In genomic region chr6:157058574-157058973, GRCh38 we compare ENCODE assay signal across 22 cellular contexts.
DNase-seq lines count a peak whose midpoint lies in the region; ATAC-seq, FAIRE-seq and TF ChIP-seq lines count a peak whose summit lies in the region.
"Had no signal": no experiment of that assay in that cellular context is flagged by ENCODE, and none has a peak within 500 bp of the region (broad histone marks: within the 10 kb centered on the region; RNA-seq: fewer than 3 reads in every experiment).

No MANE protein-coding gene starts in this region.

- no peak overlapping the region for H3K4me2 ChIP-seq in HepG2 (ENCODE audit: low read depth, low read length)

- TF ChIP-seq POLR2A in HepG2 (IDR thresholded peaks at IDR 0.05; ENCODE audit: insufficient read depth in 1 of 2, low read depth in 2 of 2, low read length in 2 of 2) (no peak), right lobe of liver (IDR thresholded peaks at IDR 0.05) (no peak)

- peak overlapping the region; percentile 59 for H3K27ac Mint-ChIP-seq in endodermal cell
- H3K27ac Mint-ChIP-seq in stimulated activated naive B cell treated with anti-CD40 and anti-IgM and Interleukin-4, amounts not matched to agents 10 μg/mL and 1 μg/mL and 100 μg/mL, for 72 hours, result peak overlapping the region; percentile 20

- DNase-seq in HepG2 (ENCODE audit: low spot score) (no peak), right lobe of liver (no peak), endodermal cell (no peak), NCI-H128 (lab: John Stamatoyannopoulos, UW; ENCODE audit: unreplicated experiment) (no peak), RKO (ENCODE audit: low spot score) (no peak)
- DNase-seq in stimulated activated naive B cell treated with anti-CD40 and anti-IgM and Interleukin-4, amounts not matched to agents 10 μg/mL and 1 μg/mL and 100 μg/mL, for 72 hours, result no peak
- DNase-seq: ACHN; activated CD4-positive, CD25-positive, alpha-beta regulatory T cell; activated gamma-delta T cell; central memory CD4-positive, alpha-beta T cell; DMS79; erythroblast; NCI-H1436; NCI-H2171 treated with DMSO at 0.1 percent for 48 hours; NCI-H748 treated with DMSO at 0.1 percent for 48 hours; OCI-M1; retina; SIG-M5 had no signal

- no peak for FAIRE-seq in HepG2 (lab: Jason Lieb, UNC)

- no TSS peak for BruUV-seq in HepG2 (replicated peaks; lab: Mats Ljungman, UMichigan)

- TF ChIP-seq EP300 in HepG2 (IDR thresholded peaks at IDR 0.05; ENCODE audit: low read depth in 2 of 2, low read length in 2 of 2), result no peak
- no peak for TF ChIP-seq EP300 in HepG2 (CRISPR knock-in tag; IDR thresholded peaks at IDR 0.05; ENCODE audit: borderline replicate concordance)

- ATAC-seq in HepG2, result no peak; the same call in 2 of the 3 replicates
- ATAC-seq in right lobe of liver, result no peak
- peak; percentile 76 for ATAC-seq in HG03196 (IDR thresholded peaks at IDR 0.05; ENCODE audit: unreplicated experiment)
- peak; percentile 49 to 53 for ATAC-seq in stimulated activated naive B cell treated with anti-CD40 and anti-IgM and Interleukin-4, amounts not matched to agents 10 μg/mL and 1 μg/mL and 100 μg/mL, for 72 hours (replicated peaks)
- ATAC-seq in GM21367 (IDR thresholded peaks at IDR 0.05; ENCODE audit: unreplicated experiment), result no peak
- ATAC-seq: gastroesophageal sphincter had no signal

- H3K27me3 Mint-ChIP-seq in endodermal cell (ENCODE audit: insufficient read depth), result no peaks in the 10 kb centered on the region
- H3K27me3 Mint-ChIP-seq in stimulated activated naive B cell treated with anti-CD40 and anti-IgM and Interleukin-4, amounts not matched to agents 10 μg/mL and 1 μg/mL and 100 μg/mL, for 72 hours, result no peaks in the 10 kb centered on the region

- H3K9me3 Mint-ChIP-seq in endodermal cell, result peaks cover 12% of the 10 kb centered on the region
- peaks cover 0 to 3% of the 10 kb centered on the region in 2 donors for H3K9me3 Mint-ChIP-seq in stimulated activated naive B cell treated with anti-CD40 and anti-IgM and Interleukin-4, amounts not matched to agents 10 μg/mL and 1 μg/mL and 100 μg/mL, for 72 hours

- H3K36me3 ChIP-seq in HepG2 (replicated peaks in 1 of 2; ENCODE audit: control insufficient read depth in 1 of 2, insufficient read depth in 2 of 2, low read length in 2 of 2) (peaks cover 0 to 2% of the 10 kb centered on the region in 2 experiments; a peak in 3 of 5 replicates), right lobe of liver (peaks cover 0 to 1% (median 0%) of the 10 kb centered on the region in 4 donors), endodermal cell (ENCODE audit: control insufficient read depth, insufficient read depth, low read length) (no peaks in the 10 kb centered on the region)
- H3K36me3 ChIP-seq: gastroesophageal sphincter had no signal

- H3K4me1 Mint-ChIP-seq in endodermal cell, result peaks cover 24% of the 10 kb centered on the region
- peaks cover 26 to 44% of the 10 kb centered on the region in 2 donors for H3K4me1 Mint-ChIP-seq in stimulated activated naive B cell treated with anti-CD40 and anti-IgM and Interleukin-4, amounts not matched to agents 10 μg/mL and 1 μg/mL and 100 μg/mL, for 72 hours

- no peak overlapping the region for H3K4me3 ChIP-seq in HepG2 (replicated peaks in 1 of 3; ENCODE audit: insufficient read depth in 1 of 3, low read depth in 2 of 3, low read length in 3 of 3)
- no peak overlapping the region for H3K4me3 ChIP-seq in right lobe of liver
- no peak overlapping the region for H3K4me3 ChIP-seq in endodermal cell (ENCODE audit: low read length)
- H3K4me3 ChIP-seq: gastroesophageal sphincter had no signal

- TF ChIP-seq CTCF in HepG2 (CRISPR knock-in tag; IDR thresholded peaks at IDR 0.05) (no peak), right lobe of liver (IDR thresholded peaks at IDR 0.05) (no peak), endodermal cell (conservative IDR thresholded peaks at IDR 0.05) (no peak)

- POLR2A ChIA-PET in HepG2 (lab: Yijun Ruan, JAX), result no interaction called here

- H3K4me3 Mint-ChIP-seq in endodermal cell, result no peak overlapping the region
- H3K4me3 Mint-ChIP-seq in stimulated activated naive B cell treated with anti-CD40 and anti-IgM and Interleukin-4, amounts not matched to agents 10 μg/mL and 1 μg/mL and 100 μg/mL, for 72 hours, result no peak overlapping the region

- peaks cover 20% of the 10 kb centered on the region for H3K36me3 Mint-ChIP-seq in endodermal cell (ENCODE audit: low read depth)
- H3K36me3 Mint-ChIP-seq in stimulated activated naive B cell treated with anti-CD40 and anti-IgM and Interleukin-4, amounts not matched to agents 10 μg/mL and 1 μg/mL and 100 μg/mL, for 72 hours, result peaks cover 8 to 24% of the 10 kb centered on the region in 2 donors

- WGBS in HepG2 (ENCODE audit: low lambda C conversion rate), result 95% methylated on average over 9 of the region's 9 CpGs
- 84% methylated on average over 5 of the region's 9 CpGs for WGBS in right lobe of liver (ENCODE audit: insufficient coverage, low coverage, low lambda C conversion rate, missing lambda C conversion rate)
- WGBS in endodermal cell (ENCODE audit: insufficient coverage in 1 of 2, insufficient read length in 1 of 2), 2 experiments, result 87 to 88% methylated on average over 3 to 9 of the region's 9 CpGs

- H4K20me1 ChIP-seq in HepG2 (ENCODE audit: insufficient read depth, low read length), result no peaks in the 10 kb centered on the region

- H3K9ac ChIP-seq in HepG2 (ENCODE audit: insufficient read depth, low read depth, low read length) (no peak overlapping the region), endodermal cell (ENCODE audit: extremely low read depth, low read length, poor library complexity, severe bottlenecking) (no peak overlapping the region)

- no peak for TF ChIP-seq RAD21 in HepG2 (CRISPR knock-in tag; IDR thresholded peaks at IDR 0.05)

- H3K4me1 ChIP-seq in HepG2 (ENCODE audit: insufficient read depth, low read length) (no peaks in the 10 kb centered on the region), right lobe of liver (no peaks in the 10 kb centered on the region), endodermal cell (ENCODE audit: control insufficient read depth, insufficient read depth, low read length) (no peaks in the 10 kb centered on the region)

- H3K27ac ChIP-seq in HepG2 (ENCODE audit: extremely low read length, insufficient read depth, low read length) (no peak overlapping the region), right lobe of liver (no peak overlapping the region), endodermal cell (ENCODE audit: low read depth, low read length) (peak overlapping the region; percentile 8)
- H3K27ac ChIP-seq: C4-2B, gastroesophageal sphincter had no signal

- H3K27me3 ChIP-seq in HepG2 (ENCODE audit: control insufficient read depth in 1 of 2, insufficient read depth in 2 of 2, low read length in 2 of 2), result no peaks in the 10 kb centered on the region
- no peaks in the 10 kb centered on the region for H3K27me3 ChIP-seq in right lobe of liver
- no peaks in the 10 kb centered on the region for H3K27me3 ChIP-seq in endodermal cell (ENCODE audit: control insufficient read depth, insufficient read depth, low read length, poor library complexity, severe bottlenecking)
- H3K27me3 ChIP-seq: gastroesophageal sphincter had no signal

- H3K79me2 ChIP-seq in HepG2 (ENCODE audit: insufficient read depth, low read length), result no peaks in the 10 kb centered on the region

- in situ Hi-C loops in HepG2 (cut with HindIII; ENCODE audit: extremely low pct_ligation_motif_present, low pct_unique_long_range_greater_than_20kb), result no loop called here

- H2AFZ ChIP-seq in HepG2 (ENCODE audit: low read length), result no peak overlapping the region

- CTCF ChIA-PET in HepG2 (lab: Yijun Ruan, JAX; ENCODE audit: low intra/inter-chr PET ratio, low total read pairs), result no interaction called here

- intact Hi-C loops in HepG2 (cut with micrococcal nuclease; ENCODE audit: unreplicated experiment), result no loop called here
- intact Hi-C loops in right lobe of liver (cut with DNase I), result no loop called here

- H3K9me3 ChIP-seq in HepG2 (ENCODE audit: low read length) (no peaks in the 10 kb centered on the region), right lobe of liver (no peaks in the 10 kb centered on the region), endodermal cell (ENCODE audit: control insufficient read depth, low read length) (peaks cover 17% of the 10 kb centered on the region)
- H3K9me3 ChIP-seq: gastroesophageal sphincter had no signal

TF ChIP-seq in HepG2, 621 proteins besides CTCF, POLR2A, EP300 and RAD21:
- TF ChIP-seq RBM22 (optimal IDR thresholded peaks at IDR 0.05; ENCODE audit: low read length) (peak; percentile 35), TOE1 (CRISPR knock-in tag; IDR thresholded peaks at IDR 0.05) (no peak), XBP1 (CRISPR knock-in tag; IDR thresholded peaks at IDR 0.05) (no peak), RBAK (CRISPR knock-in tag; IDR thresholded peaks at IDR 0.05) (no peak)

Comparison
In these comparisons a context has a peak if more than half of its experiments do, and no peak if none do; other contexts are left out.
1. ATAC-seq: peak in HG03196 (single experiment) and stimulated activated naive B cell treated with anti-CD40 and anti-IgM and Interleukin-4, amounts not matched to agents 10 μg/mL and 1 μg/mL and 100 μg/mL, for 72 hours (2 of 2); none in HepG2 (single experiment), right lobe of liver (0 of 4) and GM21367 (single experiment).